ENCODE assay signal across 13 cellular contexts in genomic region chr6:18100296-18100695, GRCh38.
"Had no signal": no experiment of that assay in that cellular context is flagged by ENCODE, and none has a peak within 500 bp of the region (broad histone marks: within the 10 kb centered on the region; RNA-seq: fewer than 3 reads in every experiment).

No MANE protein-coding gene starts in this region.

- H3K36me3 Mint-ChIP-seq: activated naive CD8-positive, alpha-beta T cell treated with anti-CD3 and anti-CD28 coated beads for 36 hours; naive thymus-derived CD4-positive, alpha-beta T cell had no signal

- H3K4me1 ChIP-seq: ascending aorta, lower lobe of right lung, testis had no signal

- H3K36me3 ChIP-seq: ascending aorta, lower lobe of right lung had no signal

- H3K27ac Mint-ChIP-seq: activated B cell treated with CpG ODN at 0.5 μM for 24 hours; activated naive CD8-positive, alpha-beta T cell treated with anti-CD3 and anti-CD28 coated beads for 36 hours; activated T-cell treated with anti-CD3 and anti-CD28 coated beads, Interleukin-2, amount 50 U/mL, for 24 hours; naive thymus-derived CD4-positive, alpha-beta T cell had no signal

- H3K4me3 ChIP-seq: ascending aorta, lower lobe of right lung, psoas muscle, testis had no signal

- H3K27ac ChIP-seq: ascending aorta, lower lobe of right lung, psoas muscle, testis had no signal

- H3K9me3 ChIP-seq: ascending aorta, lower lobe of right lung, psoas muscle, testis had no signal

- H3K9me3 Mint-ChIP-seq: activated B cell treated with CpG ODN at 0.5 μM for 24 hours; activated naive CD8-positive, alpha-beta T cell treated with anti-CD3 and anti-CD28 coated beads for 36 hours; activated T-cell treated with anti-CD3 and anti-CD28 coated beads, Interleukin-2, amount 50 U/mL, for 24 hours had no signal

- H3K27me3 ChIP-seq: ascending aorta, testis had no signal

- DNase-seq: activated B cell treated with CpG ODN at 0.5 μM for 24 hours; activated effector memory CD4-positive, alpha-beta T cell treated with anti-CD3 and anti-CD28 coated beads, Interleukin-2, amount 50 U/mL, for 16 hours; activated naive CD8-positive, alpha-beta T cell treated with anti-CD3 and anti-CD28 coated beads for 36 hours; activated T-cell treated with anti-CD3 and anti-CD28 coated beads, Interleukin-2, amount 50 U/mL, for 24 hours; kidney glomerular epithelial cell; lower lobe of right lung; naive thymus-derived CD4-positive, alpha-beta T cell; psoas muscle; stimulated activated CD4-positive, alpha-beta T cell treated with anti-CD3 and anti-CD28 coated beads, Interleukin-2, amount 100 ng/mL, for 48 hours; stimulated activated naive CD4-positive, alpha-beta T cell treated with Interleukin-2 at 50 U/mL for 16 hours; T-helper 2 cell; testis had no signal

- H3K4me1 Mint-ChIP-seq: activated B cell treated with CpG ODN at 0.5 μM for 24 hours; activated naive CD8-positive, alpha-beta T cell treated with anti-CD3 and anti-CD28 coated beads for 36 hours had no signal

- H3K4me3 Mint-ChIP-seq: activated B cell treated with CpG ODN at 0.5 μM for 24 hours; activated naive CD8-positive, alpha-beta T cell treated with anti-CD3 and anti-CD28 coated beads for 36 hours; activated T-cell treated with anti-CD3 and anti-CD28 coated beads, Interleukin-2, amount 50 U/mL, for 24 hours; naive thymus-derived CD4-positive, alpha-beta T cell had no signal

- ATAC-seq: lower lobe of right lung; naive thymus-derived CD4-positive, alpha-beta T cell; psoas muscle had no signal
